8 cellular contexts compared by ENCODE assay signal in the genomic region with DNA sequence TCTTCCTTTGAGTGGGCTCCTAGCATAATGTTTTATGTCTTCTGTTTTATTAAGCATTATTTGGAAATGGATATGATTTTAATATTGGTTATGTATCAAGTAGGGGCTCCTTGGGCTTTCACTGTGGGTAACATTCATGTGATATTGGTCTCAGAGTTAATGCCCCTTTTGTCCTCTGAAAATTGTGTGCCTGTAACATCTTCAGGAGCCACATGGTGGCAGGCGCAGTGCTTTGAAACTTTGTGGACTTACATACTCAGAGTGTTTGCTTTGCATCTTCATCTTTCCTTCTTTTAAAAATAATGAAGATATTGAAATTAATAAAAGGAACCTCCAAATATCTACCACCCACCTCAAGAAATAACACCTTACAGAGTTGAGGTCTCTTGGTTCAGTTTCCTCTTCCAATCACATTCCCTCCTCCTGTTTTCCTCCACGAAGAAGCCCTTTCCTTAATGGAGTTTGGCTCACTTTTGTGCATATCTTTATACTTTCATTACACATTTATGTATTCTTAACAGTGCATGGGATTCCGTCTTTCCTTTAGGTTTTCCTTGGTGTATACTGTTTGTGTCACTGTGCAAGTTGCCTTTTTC.
DNase-seq lines count a peak whose midpoint lies in the region; ATAC-seq and TF ChIP-seq lines count a peak whose summit lies in the region.

No MANE protein-coding gene starts in this region.

- H3K27ac ChIP-seq in 22Rv1, result no peak overlapping the region
- H3K27ac ChIP-seq in right cardiac atrium (ENCODE audit: low read length), result no peak overlapping the region

- H3K9me3 ChIP-seq in right cardiac atrium (ENCODE audit: control insufficient read depth, low read length), result no peaks in the 10 kb centered on the region

- TF ChIP-seq CTCF in 22Rv1 (IDR thresholded peaks at IDR 0.05), result peak; percentile 68

- H3K4me3 ChIP-seq in right cardiac atrium (ENCODE audit: low read length), result no peak overlapping the region

- ATAC-seq in right cardiac atrium (peak; percentile 44 to 54), HG03457 (IDR thresholded peaks at IDR 0.05; ENCODE audit: unreplicated experiment) (no peak), HG03432 (IDR thresholded peaks at IDR 0.05; ENCODE audit: unreplicated experiment) (no peak)

- intact Hi-C loops in right cardiac atrium (cut with DNase I), result no loop called here

- 71% methylated on average over 3 of the region's 3 CpGs for WGBS in right cardiac atrium

- DNase-seq in EH (ENCODE audit: low read depth) (peak; percentile 58), NCI-H446 treated with DMSO at 0.1 percent for 48 hours (lab: John Stamatoyannopoulos, UW) (peak; percentile 28), right cardiac atrium (peak in 2 of 3 donors; percentile 28 to 72)
- peak; percentile 44 for DNase-seq in activated naive CD4-positive, alpha-beta T cell treated with anti-CD3 and anti-CD28 coated beads, Interleukin-2, amount 50 U/mL, for 16 hours
- peak; percentile 13 for DNase-seq in stimulated activated naive CD4-positive, alpha-beta T cell treated with Interleukin-2 at 50 U/mL for 16 hours (lab: John Stamatoyannopoulos, UW)

- peaks cover 5% of the 10 kb centered on the region for H3K4me1 ChIP-seq in right cardiac atrium (ENCODE audit: control insufficient read depth, insufficient read depth, low read length)

- no peaks in the 10 kb centered on the region for H3K27me3 ChIP-seq in right cardiac atrium (ENCODE audit: control insufficient read depth, insufficient read depth)

Comparison
In these comparisons a context has a peak if more than half of its experiments do, and no peak if none do; other contexts are left out.
1. ATAC-seq: peak in right cardiac atrium (2 of 2); none in HG03457 (single experiment) and HG03432 (single experiment).
2. Peak in every context shown above with its lines, with median percentiles within 50 percentile points of each other: DNase-seq.